In the genomic region with DNA sequence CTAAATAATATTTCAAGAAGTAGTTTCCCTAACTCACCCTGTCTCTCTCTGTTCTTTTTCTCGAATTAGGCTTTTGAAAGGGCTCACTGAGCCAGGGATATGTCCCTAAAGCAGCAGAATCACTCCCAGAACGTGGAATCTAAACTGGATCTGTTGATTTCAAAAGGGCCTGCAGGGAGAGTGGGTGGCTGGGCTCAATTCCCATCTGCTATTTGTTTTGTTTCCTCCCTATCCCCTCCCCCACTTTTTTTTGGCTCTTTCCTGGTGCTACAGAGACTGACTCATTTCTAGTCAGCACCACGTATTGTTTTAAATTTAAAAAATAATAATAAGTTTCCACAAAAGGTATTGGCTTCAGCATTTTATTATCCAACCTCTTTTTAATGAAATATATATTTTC, we compare ENCODE assay signal across 13 cellular contexts.
A peak's percentile ranks its signal among the peaks of the same experiment; 100 is the strongest.
DNase-seq lines count a peak whose midpoint lies in the region; TF ChIP-seq lines count a peak whose summit lies in the region.
"Had no signal": no experiment of that assay in that cellular context is flagged by ENCODE, and none has a peak within 500 bp of the region (broad histone marks: within the 10 kb centered on the region; RNA-seq: fewer than 3 reads in every experiment).

No MANE protein-coding gene starts in this region.

- no peak overlapping the region for H3K4me3 ChIP-seq in cardiac fibroblast (replicated peaks in 1 of 2; ENCODE audit: low read depth in 2 of 2, low read length in 2 of 2)
- H3K4me3 ChIP-seq: SJCRH30, stomach, vagina had no signal

- TF ChIP-seq CTCF in cardiac fibroblast (IDR thresholded peaks at IDR 0.05; ENCODE audit: low read depth, low read length), result no peak

- DNase-seq in A172 (ENCODE audit: low spot score) (peak; percentile 6), NCI-H1105 treated with DMSO at 0.1 percent for 48 hours (lab: John Stamatoyannopoulos, UW) (peak; percentile 40), cardiac fibroblast (ENCODE audit: low read depth in 2 of 2) (peak; percentile 49 to 64), iPS DF 4.7 (ENCODE audit: extremely low read depth, low spot score) (peak; percentile 5), NCI-H1092 (lab: John Stamatoyannopoulos, UW) (no peak), HK-2 (ENCODE audit: unreplicated experiment) (no peak)
- no peak for DNase-seq in activated naive CD4-positive, alpha-beta T cell treated with anti-CD3 and anti-CD28 coated beads, Interleukin-2, amount 50 U/mL, for 16 hours
- no peak for DNase-seq in activated CD4-positive, alpha-beta T cell treated with anti-CD3 and anti-CD28 coated beads, Interleukin-2, amount 50 U/mL, for 1 hour
- DNase-seq: activated CD4-positive, alpha-beta T cell treated with anti-CD3 and anti-CD28 coated beads for 48 hours; activated T-cell treated with anti-CD3 and anti-CD28 coated beads, Interleukin-2, amount 50 U/mL, for 1 hour; SJCRH30; stomach had no signal

Comparison
In these comparisons a context has a peak if more than half of its experiments do, and no peak if none do; other contexts are left out.
1. DNase-seq: peak in A172 (single experiment), NCI-H1105 treated with DMSO at 0.1 percent for 48 hours (single experiment), cardiac fibroblast (2 of 2) and iPS DF 4.7 (single experiment); none in activated naive CD4-positive, alpha-beta T cell treated with anti-CD3 and anti-CD28 coated beads, Interleukin-2, amount 50 U/mL, for 16 hours (single experiment), activated CD4-positive, alpha-beta T cell treated with anti-CD3 and anti-CD28 coated beads, Interleukin-2, amount 50 U/mL, for 1 hour (single experiment), NCI-H1092 (single experiment) and HK-2 (single experiment).